14 cellular contexts compared by ENCODE assay signal in the genomic region with DNA sequence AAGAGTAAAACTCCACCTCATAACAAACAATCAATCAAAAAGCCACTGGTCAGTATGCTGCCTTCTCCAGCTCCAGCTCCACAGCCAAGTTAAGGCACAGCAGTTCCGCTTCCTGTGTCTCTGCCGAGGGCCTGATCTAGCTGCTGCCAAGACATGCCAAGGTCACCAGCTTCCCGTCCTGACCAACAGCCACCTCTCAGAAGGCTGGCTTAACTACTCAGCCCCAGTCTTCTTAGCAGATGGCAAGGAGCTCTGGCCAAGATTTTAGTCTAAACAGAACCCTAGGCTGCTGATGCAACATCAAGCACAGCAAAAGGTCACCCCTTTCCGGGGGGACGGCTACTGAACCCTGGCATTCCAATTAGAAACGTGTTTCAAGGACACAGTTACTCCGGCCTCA. TPM values are rescaled to one million over a fixed set of nuclear protein-coding genes. Genes with fewer than 3 reads are reported as not detected.
A peak's percentile ranks its signal among the peaks of the same experiment; 100 is the strongest.
DNase-seq lines count a peak whose midpoint lies in the region; ATAC-seq and TF ChIP-seq lines count a peak whose summit lies in the region.
"Had no signal": no experiment of that assay in that cellular context is flagged by ENCODE, and none has a peak within 500 bp of the region (broad histone marks: within the 10 kb centered on the region; RNA-seq: fewer than 3 reads in every experiment).

No MANE protein-coding gene starts in this region.

- H3K36me3 Mint-ChIP-seq in WTC11 (peaks cover 38% of the 10 kb centered on the region), osteocyte (ENCODE audit: unreplicated experiment) (peaks cover 5% of the 10 kb centered on the region)

- peak; percentile 64 for DNase-seq in AG10803 (ENCODE audit: low read depth)
- DNase-seq in WTC11 (ENCODE audit: low spot score): no peak
- DNase-seq in fibroblast of peridontal ligament (ENCODE audit: extremely low read depth): peak; percentile 61
- DNase-seq in osteocyte (ENCODE audit: extremely low spot score, unreplicated experiment): no peak
- no peak for DNase-seq in stimulated activated naive CD4-positive, alpha-beta T cell treated with Interleukin-2 at 50 U/mL for 16 hours (lab: John Stamatoyannopoulos, UW)
- DNase-seq in effector CD4-positive, alpha-beta T cell: no peak
- DNase-seq in NCI-H345 (lab: John Stamatoyannopoulos, UW): no peak
- DNase-seq: activated effector memory CD4-positive, alpha-beta T cell treated with anti-CD3 and anti-CD28 coated beads, Interleukin-2, amount 50 U/mL, for 16 hours; BE2C; left colon; MM.1S; stimulated activated CD4-positive, alpha-beta T cell treated with anti-CD3 and anti-CD28 coated beads, Interleukin-15, amount 100 ng/mL, for 24 hours had no signal

- H3K27me3 Mint-ChIP-seq in WTC11 (ENCODE audit: low read depth) (no peaks in the 10 kb centered on the region), osteocyte (ENCODE audit: unreplicated experiment) (no peaks in the 10 kb centered on the region)

- TF ChIP-seq CTCF in AG10803 (conservative IDR thresholded peaks at IDR 0.05; ENCODE audit: low read length) (no peak), WTC11 (IDR thresholded peaks at IDR 0.05) (no peak), osteocyte (IDR thresholded peaks at IDR 0.05) (no peak)

- H3K27ac Mint-ChIP-seq in WTC11 (peak overlapping the region; percentile 76), osteocyte (ENCODE audit: unreplicated experiment) (peak overlapping the region; percentile 47)

- H3K4me1 Mint-ChIP-seq in WTC11: no peaks in the 10 kb centered on the region
- peaks cover 27% of the 10 kb centered on the region for H3K4me1 Mint-ChIP-seq in osteocyte (ENCODE audit: unreplicated experiment)

- ATAC-seq in WTC11 (no peak), GM21723 (IDR thresholded peaks at IDR 0.05; ENCODE audit: unreplicated experiment) (no peak)
- ATAC-seq: left colon, Panc1 had no signal

- POLR2A ChIA-PET in WTC11 (lab: Charles Lee): no interaction called here

- H3K9me3 Mint-ChIP-seq in WTC11: no peaks in the 10 kb centered on the region
- no peaks in the 10 kb centered on the region for H3K9me3 Mint-ChIP-seq in osteocyte (ENCODE audit: unreplicated experiment)

- CTCF ChIA-PET in WTC11 (lab: Charles Lee): interaction anchor here (0.7 to 2.0 kb wide), 2 partner anchors 36 to 49 kb away, joined by 3 to 15 read pairs; no protein-coding TSS in a partner anchor

- H3K4me3 Mint-ChIP-seq in WTC11 (no peak overlapping the region), osteocyte (ENCODE audit: unreplicated experiment) (no peak overlapping the region)

- H3K4me3 ChIP-seq in AG10803 (ENCODE audit: low read length): no peak overlapping the region

TF ChIP-seq in WTC11, 78 proteins besides CTCF, POLR2A, EP300 and RAD21:
- TF ChIP-seq ESRRA (CRISPR knock-in tag; IDR thresholded peaks at IDR 0.05; ENCODE audit: borderline replicate concordance) (no peak), NFYB (CRISPR knock-in tag; conservative IDR thresholded peaks at IDR 0.05; ENCODE audit: low read depth) (no peak), ETV6 (CRISPR knock-in tag; IDR thresholded peaks at IDR 0.05) (no peak), JAZF1 (CRISPR knock-in tag; IDR thresholded peaks at IDR 0.05) (no peak), RORB (CRISPR knock-in tag; IDR thresholded peaks at IDR 0.05) (no peak)
- TF ChIP-seq, protein P1, sequence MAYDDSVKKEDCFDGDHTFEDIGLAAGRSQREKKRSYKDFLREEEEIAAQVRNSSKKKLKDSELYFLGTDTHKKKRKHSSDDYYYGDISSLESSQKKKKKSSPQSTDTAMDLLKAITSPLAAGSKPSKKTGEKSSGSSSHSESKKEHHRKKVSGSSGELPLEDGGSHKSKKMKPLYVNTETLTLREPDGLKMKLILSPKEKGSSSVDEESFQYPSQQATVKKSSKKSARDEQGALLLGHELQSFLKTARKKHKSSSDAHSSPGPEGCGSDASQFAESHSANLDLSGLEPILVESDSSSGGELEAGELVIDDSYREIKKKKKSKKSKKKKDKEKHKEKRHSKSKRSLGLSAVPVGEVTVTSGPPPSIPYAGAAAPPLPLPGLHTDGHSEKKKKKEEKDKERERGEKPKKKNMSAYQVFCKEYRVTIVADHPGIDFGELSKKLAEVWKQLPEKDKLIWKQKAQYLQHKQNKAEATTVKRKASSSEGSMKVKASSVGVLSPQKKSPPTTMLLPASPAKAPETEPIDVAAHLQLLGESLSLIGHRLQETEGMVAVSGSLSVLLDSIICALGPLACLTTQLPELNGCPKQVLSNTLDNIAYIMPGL (CRISPR knock-in tag; IDR thresholded peaks at IDR 0.05): no peak
- TF ChIP-seq, protein P2, sequence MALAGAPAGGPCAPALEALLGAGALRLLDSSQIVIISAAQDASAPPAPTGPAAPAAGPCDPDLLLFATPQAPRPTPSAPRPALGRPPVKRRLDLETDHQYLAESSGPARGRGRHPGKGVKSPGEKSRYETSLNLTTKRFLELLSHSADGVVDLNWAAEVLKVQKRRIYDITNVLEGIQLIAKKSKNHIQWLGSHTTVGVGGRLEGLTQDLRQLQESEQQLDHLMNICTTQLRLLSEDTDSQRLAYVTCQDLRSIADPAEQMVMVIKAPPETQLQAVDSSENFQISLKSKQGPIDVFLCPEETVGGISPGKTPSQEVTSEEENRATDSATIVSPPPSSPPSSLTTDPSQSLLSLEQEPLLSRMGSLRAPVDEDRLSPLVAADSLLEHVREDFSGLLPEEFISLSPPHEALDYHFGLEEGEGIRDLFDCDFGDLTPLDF (CRISPR knock-in tag; IDR thresholded peaks at IDR 0.05): no peak
- TF ChIP-seq, protein P3, sequence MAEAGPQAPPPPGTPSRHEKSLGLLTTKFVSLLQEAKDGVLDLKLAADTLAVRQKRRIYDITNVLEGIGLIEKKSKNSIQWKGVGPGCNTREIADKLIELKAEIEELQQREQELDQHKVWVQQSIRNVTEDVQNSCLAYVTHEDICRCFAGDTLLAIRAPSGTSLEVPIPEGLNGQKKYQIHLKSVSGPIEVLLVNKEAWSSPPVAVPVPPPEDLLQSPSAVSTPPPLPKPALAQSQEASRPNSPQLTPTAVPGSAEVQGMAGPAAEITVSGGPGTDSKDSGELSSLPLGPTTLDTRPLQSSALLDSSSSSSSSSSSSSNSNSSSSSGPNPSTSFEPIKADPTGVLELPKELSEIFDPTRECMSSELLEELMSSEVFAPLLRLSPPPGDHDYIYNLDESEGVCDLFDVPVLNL (CRISPR knock-in tag; IDR thresholded peaks at IDR 0.05; ENCODE audit: borderline replicate concordance, low read depth): no peak

RNA-seq across cellular contexts. Expression of a gene that starts 17.7 kb away (rescaled TPM):
- total RNA-seq in WTC11 (2021): 18.3 to 21.6 TPM (median 18.4 TPM) in 3 replicates
- total RNA-seq in osteocyte: 30.4 and 35.6 TPM in 2 replicates

Comparison
In these comparisons a context has a peak if more than half of its experiments do, and no peak if none do; other contexts are left out.
1. DNase-seq: peak in AG10803 (single experiment) and fibroblast of peridontal ligament (single experiment); none in WTC11 (single experiment), osteocyte (single experiment), stimulated activated naive CD4-positive, alpha-beta T cell treated with Interleukin-2 at 50 U/mL for 16 hours (single experiment), effector CD4-positive, alpha-beta T cell (single experiment) and NCI-H345 (single experiment).